Comparison of ENCODE assay signal across 8 cellular contexts in the genomic region with DNA sequence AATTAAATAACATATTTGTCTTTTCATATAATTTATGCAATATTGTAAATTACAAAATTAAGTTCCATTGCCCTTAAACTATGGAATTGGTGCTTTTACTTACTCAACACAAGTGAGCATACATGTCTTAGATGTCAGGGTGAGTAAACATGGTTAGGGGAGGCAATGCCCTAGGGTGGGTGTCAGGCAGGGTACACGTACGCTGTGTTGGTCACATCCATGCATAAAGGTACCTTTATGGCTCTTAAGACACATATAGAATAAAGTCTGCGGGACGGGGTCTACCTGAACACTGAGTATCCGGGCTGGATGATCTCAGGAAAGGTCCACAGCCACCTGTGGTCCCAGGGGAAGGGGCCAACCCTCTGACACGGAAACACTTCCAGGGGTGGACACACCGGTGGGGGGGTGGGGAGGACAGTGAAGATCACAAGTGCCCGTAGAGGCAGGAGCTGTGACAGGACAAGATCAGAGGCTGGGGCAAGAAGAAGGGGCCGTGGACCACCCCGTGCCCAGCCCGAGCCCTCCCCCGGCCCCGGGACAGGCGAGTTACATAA. TPM values are rescaled to one million over a fixed set of nuclear protein-coding genes. Genes with fewer than 3 reads are reported as not detected.
DNase-seq lines count a peak whose midpoint lies in the region; ATAC-seq and TF ChIP-seq lines count a peak whose summit lies in the region.

No MANE protein-coding gene starts in this region.

- H3K9me3 ChIP-seq in lower lobe of right lung: no peaks in the 10 kb centered on the region
- no peaks in the 10 kb centered on the region for H3K9me3 ChIP-seq in suprapubic skin

- peak overlapping the region; percentile 95 for H3K4me3 ChIP-seq in lower lobe of right lung
- H3K4me3 ChIP-seq in suprapubic skin: peak overlapping the region; percentile 73

- DNase-seq in DMS53 (lab: John Stamatoyannopoulos, UW) (peak; percentile 74), DMS53 treated with DMSO at 0.1 percent for 48 hours (lab: John Stamatoyannopoulos, UW; ENCODE audit: unreplicated experiment) (no peak), OCI-M1 (lab: John Stamatoyannopoulos, UW) (peak; percentile 65), MCF 10A (ENCODE audit: unreplicated experiment) (no peak), lower lobe of right lung (no peak), suprapubic skin (ENCODE audit: low spot score in 2 of 2) (peak in 1 of 2 donors; percentile 67), GM13976 (ENCODE audit: low spot score) (no peak)

- H3K27ac ChIP-seq in lower lobe of right lung: peak overlapping the region; percentile 80
- peak overlapping the region; percentile 37 for H3K27ac ChIP-seq in suprapubic skin

- H3K36me3 Mint-ChIP-seq in MCF 10A (ENCODE audit: insufficient read depth, unreplicated experiment): no peaks in the 10 kb centered on the region

- no TSS peak for BruUV-seq in MCF 10A (replicated peaks; lab: Mats Ljungman, UMichigan)

- TF ChIP-seq EP300 in suprapubic skin (IDR thresholded peaks at IDR 0.05): no peak

- H3K4me1 ChIP-seq in lower lobe of right lung: peaks cover 18% of the 10 kb centered on the region
- peaks cover 24% of the 10 kb centered on the region for H3K4me1 ChIP-seq in suprapubic skin

- intact Hi-C loops in MCF 10A (cut with micrococcal nuclease): no loop called here
- intact Hi-C loops in lower lobe of right lung (cut with DNase I): no loop called here

- H3K4me3 Mint-ChIP-seq in MCF 10A (ENCODE audit: unreplicated experiment): peak overlapping the region; percentile 84

- H3K27ac Mint-ChIP-seq in MCF 10A (ENCODE audit: low read depth, unreplicated experiment): peak overlapping the region; percentile 82

- in situ Hi-C loops in GM13976 (cut with MboI; ENCODE audit: low sequenced_read_pairs, unreplicated experiment): no loop called here

- no peaks in the 10 kb centered on the region for H3K9me3 Mint-ChIP-seq in MCF 10A (ENCODE audit: unreplicated experiment)

- peaks cover 34% of the 10 kb centered on the region for H3K4me1 Mint-ChIP-seq in MCF 10A (ENCODE audit: insufficient read depth, unreplicated experiment)

- POLR2A ChIA-PET in MCF 10A (lab: Yijun Ruan, JAX): interaction anchor here (0.7 to 4.3 kb wide), 22 partner anchors 9 to 246 kb away, joined by 3 to 48 read pairs (median 8); partner anchors contain the start of genes ACBD3, H3-3A and PARP1

- ATAC-seq in HG02678 (IDR thresholded peaks at IDR 0.05; ENCODE audit: unreplicated experiment) (peak; percentile 15), lower lobe of right lung (peak in 1 of 2 donors; percentile 1)

- CTCF ChIA-PET in MCF 10A (lab: Yijun Ruan, JAX): interaction anchor here (0.6 to 3.3 kb wide), 15 partner anchors 13 to 183 kb away, joined by 3 to 17 read pairs (median 4); no protein-coding TSS in a partner anchor

- TF ChIP-seq CTCF in MCF 10A (IDR thresholded peaks at IDR 0.05; ENCODE audit: unreplicated experiment) (no peak), lower lobe of right lung (IDR thresholded peaks at IDR 0.05) (no peak), suprapubic skin (IDR thresholded peaks at IDR 0.05) (no peak), GM13976 (IDR thresholded peaks at IDR 0.05; ENCODE audit: borderline replicate concordance, control extremely low read depth, extremely low read depth, insufficient read depth, missing control alignments) (no peak)

- H3K36me3 ChIP-seq in lower lobe of right lung (no peaks in the 10 kb centered on the region), suprapubic skin (no peaks in the 10 kb centered on the region)

- no peak for TF ChIP-seq POLR2A in suprapubic skin (IDR thresholded peaks at IDR 0.05)

- H3K27me3 ChIP-seq in lower lobe of right lung (ENCODE audit: low read depth) (no peaks in the 10 kb centered on the region), suprapubic skin (no peaks in the 10 kb centered on the region)

- WGBS in suprapubic skin: 3% methylated on average over 7 of the region's 14 CpGs

- H3K27me3 Mint-ChIP-seq in MCF 10A (ENCODE audit: insufficient read depth, unreplicated experiment): no peaks in the 10 kb centered on the region

RNA-seq across cellular contexts. Expression of gene LIN9, which starts 0.7 kb away (rescaled TPM):
- total RNA-seq in MCF 10A (2022): 10.3 and 10.4 TPM in 2 replicates
- total RNA-seq in lower lobe of right lung: 3.5 TPM
- total RNA-seq in suprapubic skin: 1 to 10 TPM; 3.6 to 5.9 (median 4.4) TPM

Comparison
In these comparisons a context has a peak if more than half of its experiments do, and no peak if none do; other contexts are left out.
1. DNase-seq: peak in DMS53 (single experiment) and OCI-M1 (single experiment); none in DMS53 treated with DMSO at 0.1 percent for 48 hours (single experiment), MCF 10A (single experiment), lower lobe of right lung (single experiment) and GM13976 (single experiment).